In the genomic region with DNA sequence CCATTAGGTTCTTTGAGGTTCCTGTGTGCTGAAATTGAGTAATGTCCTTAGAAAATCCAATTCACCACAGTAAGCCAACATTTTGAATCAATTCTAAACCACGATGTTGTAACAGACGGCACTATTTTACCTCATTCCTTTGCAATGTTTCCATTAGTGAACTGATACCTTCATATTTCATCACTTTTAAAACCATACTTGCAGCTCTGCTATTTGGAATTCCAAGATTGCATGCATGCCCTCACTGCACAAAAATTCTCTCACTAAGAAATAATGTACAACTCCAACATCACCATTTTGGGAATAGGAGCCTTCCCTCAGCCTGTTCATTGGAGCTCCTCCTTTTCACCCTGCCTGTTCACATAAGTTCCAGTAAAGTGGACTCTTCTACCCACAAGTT, we compare ENCODE assay signal across 14 cellular contexts.
DNase-seq lines count a peak whose midpoint lies in the region; ATAC-seq and TF ChIP-seq lines count a peak whose summit lies in the region.
"Had no signal": no experiment of that assay in that cellular context is flagged by ENCODE, and none has a peak within 500 bp of the region (broad histone marks: within the 10 kb centered on the region; RNA-seq: fewer than 3 reads in every experiment).

No MANE protein-coding gene starts in this region.

- H3K27me3 Mint-ChIP-seq in immature natural killer cell (ENCODE audit: low read depth in 3 of 3): peaks cover 0 to 9% (median 3%) of the 10 kb centered on the region in 3 donors
- H3K27me3 Mint-ChIP-seq: activated naive CD8-positive, alpha-beta T cell treated with anti-CD3 and anti-CD28 coated beads for 36 hours had no signal

- H3K27ac ChIP-seq in thyroid gland: no peak overlapping the region
- H3K27ac ChIP-seq: SK-N-MC had no signal

- intact Hi-C loops in left ventricle myocardium superior (cut with micrococcal nuclease) (no loop called here), cardiac septum (cut with DNase I) (no loop called here), thyroid gland (cut with DNase I) (no loop called here)

- peaks cover 0 to 2% (median 0%) of the 10 kb centered on the region in 6 donors for H3K9me3 Mint-ChIP-seq in immature natural killer cell
- H3K9me3 Mint-ChIP-seq: activated naive CD8-positive, alpha-beta T cell treated with anti-CD3 and anti-CD28 coated beads for 36 hours had no signal

- ATAC-seq in left ventricle myocardium superior: peak; percentile 30

- no peaks in the 10 kb centered on the region for H3K27me3 ChIP-seq in thyroid gland

- peaks cover 0 to 6% (median 3%) of the 10 kb centered on the region in 3 donors for H3K36me3 Mint-ChIP-seq in immature natural killer cell
- H3K36me3 Mint-ChIP-seq: activated naive CD8-positive, alpha-beta T cell treated with anti-CD3 and anti-CD28 coated beads for 36 hours had no signal

- in situ Hi-C loops in astrocyte of the cerebellum (cut with HindIII; ENCODE audit: low sequenced_read_pairs): no loop called here

- peak overlapping the region in 4 of 6 donors; percentile 42 to 94 (median 73) for H3K27ac Mint-ChIP-seq in immature natural killer cell
- H3K27ac Mint-ChIP-seq: activated naive CD8-positive, alpha-beta T cell treated with anti-CD3 and anti-CD28 coated beads for 36 hours had no signal

- 84 to 86% methylated on average over 2 of the region's 2 CpGs for WGBS in thyroid gland, 2 donors

- H3K4me1 ChIP-seq in thyroid gland: no peaks in the 10 kb centered on the region

- peaks cover 40 to 52% of the 10 kb centered on the region in 2 donors for H3K4me1 Mint-ChIP-seq in immature natural killer cell

- no peak for DNase-seq in left ventricle myocardium superior
- DNase-seq in cardiac septum (ENCODE audit: low spot score): no peak
- DNase-seq in astrocyte of the cerebellum (ENCODE audit: low read depth): peak; percentile 88
- DNase-seq in immature natural killer cell: no peak
- DNase-seq in ureter (ENCODE audit: low spot score): peak; percentile 14
- no peak for DNase-seq in HPDE6-E6E7 (ENCODE audit: extremely low spot score)
- DNase-seq in thyroid gland: no peak
- no peak for DNase-seq in DMS53 (lab: John Stamatoyannopoulos, UW)
- DNase-seq: ACHN; activated naive CD8-positive, alpha-beta T cell treated with anti-CD3 and anti-CD28 coated beads for 36 hours; GF-D8 had no signal

- H3K4me3 ChIP-seq in astrocyte of the cerebellum (ENCODE audit: low read depth, low read length) (no peak overlapping the region), thyroid gland (replicated peaks in 1 of 3) (no peak overlapping the region)
- H3K4me3 ChIP-seq: lung, SK-N-MC, skin epidermis had no signal

- peak overlapping the region in 3 of 5 donors; percentile 10 to 41 (median 11) for H3K4me3 Mint-ChIP-seq in immature natural killer cell
- H3K4me3 Mint-ChIP-seq: activated naive CD8-positive, alpha-beta T cell treated with anti-CD3 and anti-CD28 coated beads for 36 hours had no signal

- H3K9me3 ChIP-seq in thyroid gland: no peaks in the 10 kb centered on the region

- TF ChIP-seq POLR2A in thyroid gland (IDR thresholded peaks at IDR 0.05): no peak

- no peaks in the 10 kb centered on the region for H3K36me3 ChIP-seq in thyroid gland

- TF ChIP-seq CTCF in astrocyte of the cerebellum (IDR thresholded peaks at IDR 0.05; ENCODE audit: low read depth, low read length, missing control alignments) (no peak), thyroid gland (IDR thresholded peaks at IDR 0.05) (no peak)

Comparison
In these comparisons a context has a peak if more than half of its experiments do, and no peak if none do; other contexts are left out.
1. DNase-seq: peak in astrocyte of the cerebellum (single experiment) and ureter (single experiment); none in left ventricle myocardium superior (single experiment), cardiac septum (single experiment), immature natural killer cell (0 of 3), HPDE6-E6E7 (single experiment), thyroid gland (0 of 2) and DMS53 (single experiment).